ENCODE assay signal across 8 cellular contexts in genomic region chr1:231162300-231162969, GRCh38. TPM values are rescaled to one million over a fixed set of nuclear protein-coding genes. Genes with fewer than 3 reads are reported as not detected.
DNase-seq lines count a peak whose midpoint lies in the region; ATAC-seq and TF ChIP-seq lines count a peak whose summit lies in the region.

No MANE protein-coding gene starts in this region.

- no peak overlapping the region for H3K4me3 ChIP-seq in CD4-positive, alpha-beta memory T cell (ENCODE audit: low read length in 2 of 2)
- no peak overlapping the region for H3K4me3 ChIP-seq in fibroblast of villous mesenchyme (ENCODE audit: low read depth, low read length)
- H3K4me3 ChIP-seq in neuronal stem cell (ENCODE audit: low read length in 2 of 2) = peak overlapping the region; percentile 41 to 70

- H2BK120ac ChIP-seq in neuronal stem cell (ENCODE audit: low read depth, low read length) = no peak overlapping the region

- DNase-seq in CD4-positive, alpha-beta memory T cell = peak in 4 of 5 donors; percentile 16 to 24 (median 19)
- DNase-seq in HPDE6-E6E7 (ENCODE audit: extremely low spot score) = peak; percentile 33
- DNase-seq in activated CD4-positive, alpha-beta memory T cell treated with anti-CD3 and anti-CD28 coated beads for 36 hours = peak; percentile 43
- DNase-seq in fibroblast of villous mesenchyme (ENCODE audit: low read depth) = peak; percentile 18
- DNase-seq in neuronal stem cell (ENCODE audit: low spot score) = peak; percentile 73
- no peak for DNase-seq in Ammon's horn (ENCODE audit: low spot score)
- DNase-seq in NCI-H446 treated with DMSO at 0.1 percent for 48 hours (lab: John Stamatoyannopoulos, UW) = no peak

- no peak overlapping the region for H3K14ac ChIP-seq in neuronal stem cell (ENCODE audit: low read length)

- no peak overlapping the region for H3K18ac ChIP-seq in neuronal stem cell (ENCODE audit: low read length)

- no peak overlapping the region for H4K91ac ChIP-seq in neuronal stem cell (ENCODE audit: low read depth, low read length, poor library complexity)

- peaks cover 5% of the 10 kb centered on the region for H3K4me1 ChIP-seq in CD4-positive, alpha-beta memory T cell (ENCODE audit: insufficient read depth, low read length)
- H3K4me1 ChIP-seq in neuronal stem cell (ENCODE audit: control insufficient read depth in 2 of 2, insufficient read depth in 1 of 2, low read depth in 1 of 2, low read length in 2 of 2) = peaks cover 4 to 13% of the 10 kb centered on the region in 2 donors

- no peaks in the 10 kb centered on the region for H3K9me3 ChIP-seq in CD4-positive, alpha-beta memory T cell (ENCODE audit: control insufficient read depth in 1 of 2, low read length in 2 of 2)
- H3K9me3 ChIP-seq in neuronal stem cell (replicated peaks in 1 of 2; ENCODE audit: control insufficient read depth in 2 of 2, insufficient read depth in 1 of 2, low read depth in 1 of 2, low read length in 2 of 2) = peaks cover 0 to 5% of the 10 kb centered on the region in 2 donors

- intact Hi-C loops in CD4-positive, alpha-beta memory T cell (cut with micrococcal nuclease) = no loop called here
- intact Hi-C loops in activated CD4-positive, alpha-beta memory T cell treated with anti-CD3 and anti-CD28 coated beads for 36 hours (cut with micrococcal nuclease) = no loop called here

- H3K27me3 Mint-ChIP-seq in CD4-positive, alpha-beta memory T cell = peaks cover 36 to 49% of the 10 kb centered on the region in 2 donors
- peaks cover 57% of the 10 kb centered on the region for H3K27me3 Mint-ChIP-seq in activated CD4-positive, alpha-beta memory T cell treated with anti-CD3 and anti-CD28 coated beads for 36 hours

- WGBS in neuronal stem cell (ENCODE audit: extremely low coverage in 2 of 2, insufficient read length in 2 of 2, insufficient replicate concordance in 1 of 2), 2 donors = no CpG with 5 or more reads among the region's 71 CpGs

- H3K36me3 ChIP-seq in CD4-positive, alpha-beta memory T cell (ENCODE audit: insufficient read depth, low read length) = no peaks in the 10 kb centered on the region
- H3K36me3 ChIP-seq in neuronal stem cell (replicated peaks in 1 of 2; ENCODE audit: control insufficient read depth in 2 of 2, insufficient read depth in 2 of 2, low read length in 2 of 2) = no peaks in the 10 kb centered on the region

- H3K9me3 Mint-ChIP-seq in CD4-positive, alpha-beta memory T cell = no peaks in the 10 kb centered on the region
- H3K9me3 Mint-ChIP-seq in activated CD4-positive, alpha-beta memory T cell treated with anti-CD3 and anti-CD28 coated beads for 36 hours = no peaks in the 10 kb centered on the region

- peak overlapping the region; percentile 98 for H3K4me2 ChIP-seq in neuronal stem cell (ENCODE audit: insufficient read depth, low read length, poor library complexity, severe bottlenecking)

- no peak overlapping the region for H2BK12ac ChIP-seq in neuronal stem cell (ENCODE audit: low read length)

- no peak overlapping the region for H3K9ac ChIP-seq in neuronal stem cell (ENCODE audit: low read depth, low read length, poor library complexity)

- H3K27ac Mint-ChIP-seq in CD4-positive, alpha-beta memory T cell = no peak overlapping the region
- H3K27ac Mint-ChIP-seq in activated CD4-positive, alpha-beta memory T cell treated with anti-CD3 and anti-CD28 coated beads for 36 hours = no peak overlapping the region

- peak overlapping the region; percentile 60 for H3K23ac ChIP-seq in neuronal stem cell (ENCODE audit: low read depth, low read length, poor library complexity)

- H3K27me3 ChIP-seq in CD4-positive, alpha-beta memory T cell (ENCODE audit: insufficient read depth, low read length) = peaks cover 17% of the 10 kb centered on the region
- H3K27me3 ChIP-seq in neuronal stem cell (ENCODE audit: control insufficient read depth in 3 of 3, insufficient read depth in 3 of 3, low read depth in 1 of 3, low read length in 3 of 3) = peaks cover 24 to 83% (median 57%) of the 10 kb centered on the region in 3 experiments

- H4K8ac ChIP-seq in neuronal stem cell (ENCODE audit: low read depth, low read length) = no peak overlapping the region

- H2BK15ac ChIP-seq in neuronal stem cell (ENCODE audit: low read length) = no peak overlapping the region

- no peak overlapping the region for H3K27ac ChIP-seq in CD4-positive, alpha-beta memory T cell (ENCODE audit: low read depth, low read length)
- no peak overlapping the region for H3K27ac ChIP-seq in neuronal stem cell (replicated peaks; ENCODE audit: low read length)

- POLR2A ChIA-PET in CD4-positive, alpha-beta memory T cell (lab: Charles Lee; ENCODE audit: partially characterized antibody) = no interaction called here
- POLR2A ChIA-PET in activated CD4-positive, alpha-beta memory T cell treated with anti-CD3 and anti-CD28 coated beads for 36 hours (lab: Charles Lee) = no interaction called here

- H2AFZ ChIP-seq in neuronal stem cell (ENCODE audit: low read length) = peak overlapping the region; percentile 89

- H3K4ac ChIP-seq in neuronal stem cell (ENCODE audit: low read length) = no peak overlapping the region

- H3K36me3 Mint-ChIP-seq in CD4-positive, alpha-beta memory T cell = no peaks in the 10 kb centered on the region
- no peaks in the 10 kb centered on the region for H3K36me3 Mint-ChIP-seq in activated CD4-positive, alpha-beta memory T cell treated with anti-CD3 and anti-CD28 coated beads for 36 hours

- H3K79me1 ChIP-seq in neuronal stem cell (ENCODE audit: low read depth, low read length) = peaks cover 6% of the 10 kb centered on the region

- H3K4me1 Mint-ChIP-seq in CD4-positive, alpha-beta memory T cell = peaks cover 0 to 16% (median 2%) of the 10 kb centered on the region in 4 donors
- H3K4me1 Mint-ChIP-seq in activated CD4-positive, alpha-beta memory T cell treated with anti-CD3 and anti-CD28 coated beads for 36 hours (ENCODE audit: low read depth) = peaks cover 7% of the 10 kb centered on the region

- H2BK5ac ChIP-seq in neuronal stem cell (ENCODE audit: low read length) = no peak overlapping the region

- CTCF ChIA-PET in CD4-positive, alpha-beta memory T cell (lab: Charles Lee; ENCODE audit: partially characterized antibody) = no interaction called here
- CTCF ChIA-PET in activated CD4-positive, alpha-beta memory T cell treated with anti-CD3 and anti-CD28 coated beads for 36 hours (lab: Charles Lee) = interaction anchor here (0.6 to 1.2 kb wide), 4 partner anchors 10 to 119 kb away, joined by 3 to 5 read pairs (median 3); no protein-coding TSS in a partner anchor

- no peak for TF ChIP-seq CTCF in fibroblast of villous mesenchyme (IDR thresholded peaks at IDR 0.05; ENCODE audit: insufficient read depth, low read depth, low read length)

- no peak overlapping the region for H2AK5ac ChIP-seq in neuronal stem cell (ENCODE audit: low read depth, low read length)

- no peak for ATAC-seq in HG03135 (IDR thresholded peaks at IDR 0.05; ENCODE audit: unreplicated experiment)

- H3K4me3 Mint-ChIP-seq in CD4-positive, alpha-beta memory T cell = peak overlapping the region in 1 of 8 donors; percentile 26
- no peak overlapping the region for H3K4me3 Mint-ChIP-seq in activated CD4-positive, alpha-beta memory T cell treated with anti-CD3 and anti-CD28 coated beads for 36 hours

RNA-seq across cellular contexts. Expression of gene TRIM67, which starts 0.6 kb away (rescaled TPM):
- not detected for total RNA-seq in CD4-positive, alpha-beta memory T cell
- polyA plus RNA-seq in CD4-positive, alpha-beta memory T cell = not detected
- not detected for total RNA-seq in activated CD4-positive, alpha-beta memory T cell treated with anti-CD3 and anti-CD28 coated beads for 36 hours
- total RNA-seq in fibroblast of villous mesenchyme = not detected in 2 replicates
- not detected for polyA plus RNA-seq in neuronal stem cell (2013, experiment 1 of 2)
- polyA plus RNA-seq in neuronal stem cell (2013, experiment 2 of 2) = not detected

Comparison
In these comparisons a context has a peak if more than half of its experiments do, and no peak if none do; other contexts are left out.
1. DNase-seq: peak in CD4-positive, alpha-beta memory T cell (4 of 5), HPDE6-E6E7 (single experiment), activated CD4-positive, alpha-beta memory T cell treated with anti-CD3 and anti-CD28 coated beads for 36 hours (single experiment), fibroblast of villous mesenchyme (single experiment) and neuronal stem cell (single experiment); none in Ammon's horn (single experiment) and NCI-H446 treated with DMSO at 0.1 percent for 48 hours (single experiment).
2. H3K4me3 ChIP-seq: peak in neuronal stem cell (2 of 2); none in CD4-positive, alpha-beta memory T cell (0 of 2) and fibroblast of villous mesenchyme (single experiment).